7 cellular contexts compared by ENCODE assay signal in genomic region chr1:59013276-59013927, GRCh38.
A peak's percentile ranks its signal among the peaks of the same experiment; 100 is the strongest.
DNase-seq lines count a peak whose midpoint lies in the region; ATAC-seq and TF ChIP-seq lines count a peak whose summit lies in the region.

No MANE protein-coding gene starts in this region.

- H3K4me1 Mint-ChIP-seq in brain (peaks cover 53% of the 10 kb centered on the region), type B pancreatic cell (ENCODE audit: unreplicated experiment) (peaks cover 49% of the 10 kb centered on the region)

- H3K9me3 Mint-ChIP-seq in brain (peaks cover 0 to 4% (median 0%) of the 10 kb centered on the region in 5 experiments), type B pancreatic cell (no peaks in the 10 kb centered on the region)

- ATAC-seq in GM19372 (IDR thresholded peaks at IDR 0.05; ENCODE audit: low read depth, unreplicated experiment) (peak; percentile 49), HG03097 (IDR thresholded peaks at IDR 0.05; ENCODE audit: low FRiP score, unreplicated experiment) (peak; percentile 41), left lobe of liver (peak; percentile 46)

- H3K27ac Mint-ChIP-seq in brain: peak overlapping the region in 3 of 5 experiments; percentile 70 to 95 (median 84)
- peak overlapping the region; percentile 89 for H3K27ac Mint-ChIP-seq in type B pancreatic cell

- H3K36me3 Mint-ChIP-seq in brain: no peaks in the 10 kb centered on the region
- H3K36me3 Mint-ChIP-seq in type B pancreatic cell: peaks cover under 1% of the 10 kb centered on the region

- H3K4me3 Mint-ChIP-seq in brain (peak overlapping the region in 4 of 5 experiments; percentile 4 to 38 (median 31)), type B pancreatic cell (peak overlapping the region; percentile 49)

- TF ChIP-seq CTCF in brain (conservative IDR thresholded peaks at IDR 0.05) (no peak), type B pancreatic cell (conservative IDR thresholded peaks at IDR 0.05) (no peak)

- H3K27me3 Mint-ChIP-seq in brain (peaks cover 4% of the 10 kb centered on the region), type B pancreatic cell (no peaks in the 10 kb centered on the region)

- DNase-seq in left lobe of liver (ENCODE audit: low spot score) (no peak), type B pancreatic cell (ENCODE audit: extremely low spot score, unreplicated experiment) (no peak), GOT3 (lab: John Stamatoyannopoulos, UW) (no peak), NCI-H128 (lab: John Stamatoyannopoulos, UW; ENCODE audit: unreplicated experiment) (no peak)
